Comparison of ENCODE assay signal across 1 cellular context in genomic region chrX:110070970-110071369, GRCh38.
TF ChIP-seq lines count a peak whose summit lies in the region.

No MANE protein-coding gene starts in this region.

TF ChIP-seq in HEK293, 187 proteins besides CTCF, POLR2A, EP300 and RAD21 (continued from another document and continues in another):
- no peak for TF ChIP-seq ZNF26 (tag by site-specific recombination; IDR thresholded peaks at IDR 0.05)
- TF ChIP-seq ZNF248 (tag by site-specific recombination; IDR thresholded peaks at IDR 0.05) = no peak
- peak; percentile 61; the same call in 1 of the 2 replicates for TF ChIP-seq AEBP2 (tag by site-specific recombination; IDR thresholded peaks at IDR 0.05; ENCODE audit: borderline replicate concordance)
- no peak for TF ChIP-seq MYNN (tag by site-specific recombination; IDR thresholded peaks at IDR 0.05; ENCODE audit: borderline replicate concordance)
- no peak for TF ChIP-seq TRIM28 (IDR thresholded peaks at IDR 0.05; ENCODE audit: borderline replicate concordance, low read length)
- no peak for TF ChIP-seq ZNF24 (tag by site-specific recombination; IDR thresholded peaks at IDR 0.05)
- peak; percentile 39 for TF ChIP-seq ZNF654 (tag by site-specific recombination; IDR thresholded peaks at IDR 0.05; ENCODE audit: low read depth)
- TF ChIP-seq ZNF391 (tag by site-specific recombination; IDR thresholded peaks at IDR 0.05; ENCODE audit: borderline replicate concordance, low read depth) = no peak
- TF ChIP-seq ZNF510 (tag by site-specific recombination; IDR thresholded peaks at IDR 0.05; ENCODE audit: insufficient replicate concordance) = peak; percentile 80
- TF ChIP-seq ZNF558 (tag by site-specific recombination; IDR thresholded peaks at IDR 0.05) = 0 out of 2 replicates have a peak, but pooled peaks have one; percentile 21
- TF ChIP-seq, protein P1, sequence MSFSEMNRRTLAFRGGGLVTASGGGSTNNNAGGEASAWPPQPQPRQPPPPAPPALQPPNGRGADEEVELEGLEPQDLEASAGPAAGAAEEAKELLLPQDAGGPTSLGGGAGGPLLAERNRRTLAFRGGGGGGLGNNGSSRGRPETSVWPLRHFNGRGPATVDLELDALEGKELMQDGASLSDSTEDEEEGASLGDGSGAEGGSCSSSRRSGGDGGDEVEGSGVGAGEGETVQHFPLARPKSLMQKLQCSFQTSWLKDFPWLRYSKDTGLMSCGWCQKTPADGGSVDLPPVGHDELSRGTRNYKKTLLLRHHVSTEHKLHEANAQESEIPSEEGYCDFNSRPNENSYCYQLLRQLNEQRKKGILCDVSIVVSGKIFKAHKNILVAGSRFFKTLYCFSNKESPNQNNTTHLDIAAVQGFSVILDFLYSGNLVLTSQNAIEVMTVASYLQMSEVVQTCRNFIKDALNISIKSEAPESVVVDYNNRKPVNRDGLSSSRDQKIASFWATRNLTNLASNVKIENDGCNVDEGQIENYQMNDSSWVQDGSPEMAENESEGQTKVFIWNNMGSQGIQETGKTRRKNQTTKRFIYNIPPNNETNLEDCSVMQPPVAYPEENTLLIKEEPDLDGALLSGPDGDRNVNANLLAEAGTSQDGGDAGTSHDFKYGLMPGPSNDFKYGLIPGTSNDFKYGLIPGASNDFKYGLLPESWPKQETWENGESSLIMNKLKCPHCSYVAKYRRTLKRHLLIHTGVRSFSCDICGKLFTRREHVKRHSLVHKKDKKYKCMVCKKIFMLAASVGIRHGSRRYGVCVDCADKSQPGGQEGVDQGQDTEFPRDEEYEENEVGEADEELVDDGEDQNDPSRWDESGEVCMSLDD (tag by site-specific recombination; IDR thresholded peaks at IDR 0.05) = no peak
- TF ChIP-seq, protein P2, sequence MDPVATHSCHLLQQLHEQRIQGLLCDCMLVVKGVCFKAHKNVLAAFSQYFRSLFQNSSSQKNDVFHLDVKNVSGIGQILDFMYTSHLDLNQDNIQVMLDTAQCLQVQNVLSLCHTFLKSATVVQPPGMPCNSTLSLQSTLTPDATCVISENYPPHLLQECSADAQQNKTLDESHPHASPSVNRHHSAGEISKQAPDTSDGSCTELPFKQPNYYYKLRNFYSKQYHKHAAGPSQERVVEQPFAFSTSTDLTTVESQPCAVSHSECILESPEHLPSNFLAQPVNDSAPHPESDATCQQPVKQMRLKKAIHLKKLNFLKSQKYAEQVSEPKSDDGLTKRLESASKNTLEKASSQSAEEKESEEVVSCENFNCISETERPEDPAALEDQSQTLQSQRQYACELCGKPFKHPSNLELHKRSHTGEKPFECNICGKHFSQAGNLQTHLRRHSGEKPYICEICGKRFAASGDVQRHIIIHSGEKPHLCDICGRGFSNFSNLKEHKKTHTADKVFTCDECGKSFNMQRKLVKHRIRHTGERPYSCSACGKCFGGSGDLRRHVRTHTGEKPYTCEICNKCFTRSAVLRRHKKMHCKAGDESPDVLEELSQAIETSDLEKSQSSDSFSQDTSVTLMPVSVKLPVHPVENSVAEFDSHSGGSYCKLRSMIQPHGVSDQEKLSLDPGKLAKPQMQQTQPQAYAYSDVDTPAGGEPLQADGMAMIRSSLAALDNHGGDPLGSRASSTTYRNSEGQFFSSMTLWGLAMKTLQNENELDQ (tag by site-specific recombination; IDR thresholded peaks at IDR 0.05; ENCODE audit: low read depth) = no peak
- TF ChIP-seq ZFHX2 (tag by site-specific recombination; conservative IDR thresholded peaks at IDR 0.05) = no peak
- peak; percentile 60 for TF ChIP-seq ZXDB (tag by site-specific recombination; IDR thresholded peaks at IDR 0.05)
- TF ChIP-seq KLF1 (tag by site-specific recombination; IDR thresholded peaks at IDR 0.05) = no peak
- TF ChIP-seq ZNF585B (tag by site-specific recombination; IDR thresholded peaks at IDR 0.05) = no peak
- TF ChIP-seq, protein P3, sequence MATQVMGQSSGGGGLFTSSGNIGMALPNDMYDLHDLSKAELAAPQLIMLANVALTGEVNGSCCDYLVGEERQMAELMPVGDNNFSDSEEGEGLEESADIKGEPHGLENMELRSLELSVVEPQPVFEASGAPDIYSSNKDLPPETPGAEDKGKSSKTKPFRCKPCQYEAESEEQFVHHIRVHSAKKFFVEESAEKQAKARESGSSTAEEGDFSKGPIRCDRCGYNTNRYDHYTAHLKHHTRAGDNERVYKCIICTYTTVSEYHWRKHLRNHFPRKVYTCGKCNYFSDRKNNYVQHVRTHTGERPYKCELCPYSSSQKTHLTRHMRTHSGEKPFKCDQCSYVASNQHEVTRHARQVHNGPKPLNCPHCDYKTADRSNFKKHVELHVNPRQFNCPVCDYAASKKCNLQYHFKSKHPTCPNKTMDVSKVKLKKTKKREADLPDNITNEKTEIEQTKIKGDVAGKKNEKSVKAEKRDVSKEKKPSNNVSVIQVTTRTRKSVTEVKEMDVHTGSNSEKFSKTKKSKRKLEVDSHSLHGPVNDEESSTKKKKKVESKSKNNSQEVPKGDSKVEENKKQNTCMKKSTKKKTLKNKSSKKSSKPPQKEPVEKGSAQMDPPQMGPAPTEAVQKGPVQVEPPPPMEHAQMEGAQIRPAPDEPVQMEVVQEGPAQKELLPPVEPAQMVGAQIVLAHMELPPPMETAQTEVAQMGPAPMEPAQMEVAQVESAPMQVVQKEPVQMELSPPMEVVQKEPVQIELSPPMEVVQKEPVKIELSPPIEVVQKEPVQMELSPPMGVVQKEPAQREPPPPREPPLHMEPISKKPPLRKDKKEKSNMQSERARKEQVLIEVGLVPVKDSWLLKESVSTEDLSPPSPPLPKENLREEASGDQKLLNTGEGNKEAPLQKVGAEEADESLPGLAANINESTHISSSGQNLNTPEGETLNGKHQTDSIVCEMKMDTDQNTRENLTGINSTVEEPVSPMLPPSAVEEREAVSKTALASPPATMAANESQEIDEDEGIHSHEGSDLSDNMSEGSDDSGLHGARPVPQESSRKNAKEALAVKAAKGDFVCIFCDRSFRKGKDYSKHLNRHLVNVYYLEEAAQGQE (tag by site-specific recombination; IDR thresholded peaks at IDR 0.05) = peak; percentile 37; the same call in 1 of the 2 replicates
- TF ChIP-seq, protein P4, sequence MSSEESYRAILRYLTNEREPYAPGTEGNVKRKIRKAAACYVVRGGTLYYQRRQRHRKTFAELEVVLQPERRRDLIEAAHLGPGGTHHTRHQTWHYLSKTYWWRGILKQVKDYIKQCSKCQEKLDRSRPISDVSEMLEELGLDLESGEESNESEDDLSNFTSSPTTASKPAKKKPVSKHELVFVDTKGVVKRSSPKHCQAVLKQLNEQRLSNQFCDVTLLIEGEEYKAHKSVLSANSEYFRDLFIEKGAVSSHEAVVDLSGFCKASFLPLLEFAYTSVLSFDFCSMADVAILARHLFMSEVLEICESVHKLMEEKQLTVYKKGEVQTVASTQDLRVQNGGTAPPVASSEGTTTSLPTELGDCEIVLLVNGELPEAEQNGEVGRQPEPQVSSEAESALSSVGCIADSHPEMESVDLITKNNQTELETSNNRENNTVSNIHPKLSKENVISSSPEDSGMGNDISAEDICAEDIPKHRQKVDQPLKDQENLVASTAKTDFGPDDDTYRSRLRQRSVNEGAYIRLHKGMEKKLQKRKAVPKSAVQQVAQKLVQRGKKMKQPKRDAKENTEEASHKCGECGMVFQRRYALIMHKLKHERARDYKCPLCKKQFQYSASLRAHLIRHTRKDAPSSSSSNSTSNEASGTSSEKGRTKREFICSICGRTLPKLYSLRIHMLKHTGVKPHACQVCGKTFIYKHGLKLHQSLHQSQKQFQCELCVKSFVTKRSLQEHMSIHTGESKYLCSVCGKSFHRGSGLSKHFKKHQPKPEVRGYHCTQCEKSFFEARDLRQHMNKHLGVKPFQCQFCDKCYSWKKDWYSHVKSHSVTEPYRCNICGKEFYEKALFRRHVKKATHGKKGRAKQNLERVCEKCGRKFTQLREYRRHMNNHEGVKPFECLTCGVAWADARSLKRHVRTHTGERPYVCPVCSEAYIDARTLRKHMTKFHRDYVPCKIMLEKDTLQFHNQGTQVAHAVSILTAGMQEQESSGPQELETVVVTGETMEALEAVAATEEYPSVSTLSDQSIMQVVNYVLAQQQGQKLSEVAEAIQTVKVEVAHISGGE (tag by site-specific recombination; conservative IDR thresholded peaks at IDR 0.05; ENCODE audit: low read depth) = peak; percentile 75
- no peak for TF ChIP-seq ZNF146 (tag by site-specific recombination; IDR thresholded peaks at IDR 0.05)
- TF ChIP-seq ZNF626 (tag by site-specific recombination; IDR thresholded peaks at IDR 0.05) = no peak
- TF ChIP-seq ZNF114 (tag by site-specific recombination; IDR thresholded peaks at IDR 0.05) = no peak
- no peak for TF ChIP-seq ZNF501 (tag by site-specific recombination; IDR thresholded peaks at IDR 0.05)
- TF ChIP-seq KLF9 (tag by site-specific recombination; IDR thresholded peaks at IDR 0.05; ENCODE audit: low read depth) = no peak
- peak; percentile 82 for TF ChIP-seq ZNF433 (tag by site-specific recombination; IDR thresholded peaks at IDR 0.05; ENCODE audit: low read depth)
- no peak; the same call in 1 of the 2 replicates for TF ChIP-seq ZNF394 (tag by site-specific recombination; IDR thresholded peaks at IDR 0.05; ENCODE audit: borderline replicate concordance)
- no peak for TF ChIP-seq ZNF354C (tag by site-specific recombination; IDR thresholded peaks at IDR 0.05; ENCODE audit: borderline replicate concordance, low read depth)
- TF ChIP-seq ZNF658 (tag by site-specific recombination; IDR thresholded peaks at IDR 0.05) = no peak
- no peak for TF ChIP-seq ZNF174 (tag by site-specific recombination; IDR thresholded peaks at IDR 0.05)
- TF ChIP-seq, protein P5, sequence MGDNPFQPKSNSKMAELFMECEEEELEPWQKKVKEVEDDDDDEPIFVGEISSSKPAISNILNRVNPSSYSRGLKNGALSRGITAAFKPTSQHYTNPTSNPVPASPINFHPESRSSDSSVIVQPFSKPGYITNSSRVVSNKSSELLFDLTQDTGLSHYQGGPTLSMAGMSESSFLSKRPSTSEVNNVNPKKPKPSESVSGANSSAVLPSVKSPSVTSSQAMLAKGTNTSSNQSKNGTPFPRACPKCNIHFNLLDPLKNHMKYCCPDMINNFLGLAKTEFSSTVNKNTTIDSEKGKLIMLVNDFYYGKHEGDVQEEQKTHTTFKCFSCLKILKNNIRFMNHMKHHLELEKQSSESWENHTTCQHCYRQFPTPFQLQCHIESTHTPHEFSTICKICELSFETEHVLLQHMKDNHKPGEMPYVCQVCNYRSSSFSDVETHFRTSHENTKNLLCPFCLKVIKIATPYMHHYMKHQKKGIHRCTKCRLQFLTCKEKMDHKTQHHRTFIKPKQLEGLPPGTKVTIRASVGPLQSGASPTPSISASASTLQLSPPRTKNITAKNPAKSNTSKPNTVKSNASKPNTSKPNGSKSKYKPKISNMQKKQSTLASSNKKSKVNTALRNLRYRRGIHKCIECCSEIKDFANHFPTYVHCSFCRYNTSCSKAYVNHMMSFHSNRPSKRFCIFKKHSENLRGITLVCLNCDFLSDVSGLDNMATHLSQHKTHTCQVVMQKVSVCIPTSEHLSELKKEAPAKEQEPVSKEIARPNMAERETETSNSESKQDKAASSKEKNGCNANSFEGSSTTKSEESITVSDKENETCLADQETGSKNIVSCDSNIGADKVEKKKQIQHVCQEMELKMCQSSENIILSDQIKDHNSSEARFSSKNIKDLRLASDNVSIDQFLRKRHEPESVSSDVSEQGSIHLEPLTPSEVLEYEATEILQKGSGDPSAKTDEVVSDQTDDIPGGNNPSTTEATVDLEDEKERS (tag by site-specific recombination; IDR thresholded peaks at IDR 0.05) = no peak
- TF ChIP-seq ZNF16 (tag by site-specific recombination; IDR thresholded peaks at IDR 0.05; ENCODE audit: low read depth) = no peak
- no peak for TF ChIP-seq ZNF791 (tag by site-specific recombination; IDR thresholded peaks at IDR 0.05)
- TF ChIP-seq, protein P6, sequence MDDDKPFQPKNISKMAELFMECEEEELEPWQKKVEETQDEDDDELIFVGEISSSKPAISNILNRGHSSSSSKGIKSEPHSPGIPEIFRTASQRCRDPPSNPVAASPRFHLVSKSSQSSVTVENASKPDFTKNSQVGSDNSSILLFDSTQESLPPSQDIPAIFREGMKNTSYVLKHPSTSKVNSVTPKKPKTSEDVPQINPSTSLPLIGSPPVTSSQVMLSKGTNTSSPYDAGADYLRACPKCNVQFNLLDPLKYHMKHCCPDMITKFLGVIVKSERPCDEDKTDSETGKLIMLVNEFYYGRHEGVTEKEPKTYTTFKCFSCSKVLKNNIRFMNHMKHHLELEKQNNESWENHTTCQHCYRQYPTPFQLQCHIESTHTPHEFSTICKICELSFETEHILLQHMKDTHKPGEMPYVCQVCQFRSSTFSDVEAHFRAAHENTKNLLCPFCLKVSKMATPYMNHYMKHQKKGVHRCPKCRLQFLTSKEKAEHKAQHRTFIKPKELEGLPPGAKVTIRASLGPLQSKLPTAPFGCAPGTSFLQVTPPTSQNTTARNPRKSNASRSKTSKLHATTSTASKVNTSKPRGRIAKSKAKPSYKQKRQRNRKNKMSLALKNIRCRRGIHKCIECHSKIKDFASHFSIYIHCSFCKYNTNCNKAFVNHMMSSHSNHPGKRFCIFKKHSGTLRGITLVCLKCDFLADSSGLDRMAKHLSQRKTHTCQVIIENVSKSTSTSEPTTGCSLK (tag by site-specific recombination; IDR thresholded peaks at IDR 0.05) = no peak
